Comparison of ENCODE assay signal across 3 cellular contexts in the genomic region with DNA sequence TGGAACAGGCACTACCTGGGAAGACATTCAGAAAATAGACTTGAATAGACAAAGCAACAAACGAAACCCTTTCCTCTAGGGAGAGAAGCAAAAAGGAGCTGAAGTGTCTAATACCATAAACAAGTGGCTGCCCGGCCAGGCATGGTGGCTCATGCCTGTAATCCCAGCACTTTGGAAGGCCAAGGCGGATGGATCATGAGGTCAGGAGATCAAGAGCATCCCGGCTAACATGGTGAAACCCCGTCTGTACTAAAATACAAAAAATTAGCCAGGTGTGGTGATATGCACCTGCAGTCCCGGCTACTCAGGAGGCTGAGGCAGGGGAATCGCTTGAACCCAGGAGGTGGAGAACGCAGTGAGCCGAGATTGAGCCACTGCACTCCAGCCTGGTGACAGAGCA. TPM values are rescaled to one million over a fixed set of nuclear protein-coding genes. Genes with fewer than 3 reads are reported as not detected.
"Had no signal": no experiment of that assay in that cellular context is flagged by ENCODE, and none has a peak within 500 bp of the region (broad histone marks: within the 10 kb centered on the region; RNA-seq: fewer than 3 reads in every experiment).

No MANE protein-coding gene starts in this region.

RNA-seq across cellular contexts. Expression of a gene that starts 34.2 kb away (rescaled TPM):
- total RNA-seq: activated CD8-positive, alpha-beta memory T cell treated with anti-CD3 and anti-CD28 coated beads for 36 hours; activated CD8-positive, alpha-beta T cell treated with anti-CD3 and anti-CD28 coated beads for 36 hours; activated CD8-positive, alpha-beta T cell treated with anti-CD3 and anti-CD28 coated beads, Interleukin-2, amount 10 ng/mL, durations not matched to agents 7 days and 5 days had no signal
